21 cellular contexts compared by ENCODE assay signal in the genomic region with DNA sequence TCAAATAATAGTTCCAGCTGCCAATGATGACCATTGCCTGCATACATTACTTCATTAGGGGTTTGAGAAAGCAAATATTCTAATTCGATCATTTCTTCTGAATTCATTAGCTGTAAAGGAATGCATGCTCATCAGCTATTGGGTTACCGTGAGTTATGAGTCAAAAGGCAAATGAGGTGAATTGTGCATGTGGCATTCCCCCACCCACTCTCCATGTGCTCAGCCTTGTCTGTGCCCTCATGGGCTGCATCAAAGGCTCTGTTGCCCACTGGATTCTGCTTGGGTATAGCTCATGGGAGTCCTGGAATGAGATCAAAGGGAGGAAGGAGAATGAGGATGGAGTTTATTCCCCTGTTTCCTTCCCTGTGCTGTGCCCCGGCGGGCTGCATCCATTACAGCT.
DNase-seq lines count a peak whose midpoint lies in the region; ATAC-seq and TF ChIP-seq lines count a peak whose summit lies in the region.
"Had no signal": no experiment of that assay in that cellular context is flagged by ENCODE, and none has a peak within 500 bp of the region (broad histone marks: within the 10 kb centered on the region; RNA-seq: fewer than 3 reads in every experiment).

No MANE protein-coding gene starts in this region.

- no peak overlapping the region for H3K4me3 ChIP-seq in Karpas-422 (ENCODE audit: low read length)
- H3K4me3 ChIP-seq: breast epithelium, coronary artery, SJSA1 had no signal

- H3K9me3 Mint-ChIP-seq in activated CD8-positive, alpha-beta T cell treated with anti-CD3 and anti-CD28 coated beads for 36 hours, result no peaks in the 10 kb centered on the region
- peaks cover 3% of the 10 kb centered on the region for H3K9me3 Mint-ChIP-seq in activated CD8-positive, alpha-beta T cell treated with anti-CD3 and anti-CD28 coated beads, Interleukin-2, amount 10 ng/mL, durations not matched to agents 7 days and 5 days (ENCODE audit: insufficient read depth)
- no peaks in the 10 kb centered on the region for H3K9me3 Mint-ChIP-seq in activated T-helper 17 cell treated with anti-CD3 and anti-CD28 coated beads, Interleukin-2, amount 50 U/mL, for 72 hours
- H3K9me3 Mint-ChIP-seq in natural killer cell treated with Interleukin-12 subunit alpha and Interleukin-12 subunit beta and Interleukin-15 and Interleukin-18, amount 100 ng/mL, for 72 hours, result no peaks in the 10 kb centered on the region
- H3K9me3 Mint-ChIP-seq: endodermal cell had no signal

- peak; percentile 70 for DNase-seq in activated CD8-positive, alpha-beta T cell treated with anti-CD3 and anti-CD28 coated beads for 36 hours
- DNase-seq in activated CD8-positive, alpha-beta T cell treated with anti-CD3 and anti-CD28 coated beads, Interleukin-2, amount 10 ng/mL, durations not matched to agents 7 days and 5 days, result no peak
- peak; percentile 24 for DNase-seq in stimulated activated CD4-positive, alpha-beta T cell treated with anti-CD3 and anti-CD28 coated beads, Interleukin-2, amount 100 ng/mL, for 4 hours (ENCODE audit: low read depth)
- peak; percentile 5 to 12 for DNase-seq in stimulated activated CD8-positive, alpha-beta memory T cell treated with anti-CD3 and anti-CD28 coated beads, Interleukin-7, amount 100 ng/mL, for 48 hours (ENCODE audit: extremely low read depth in 1 of 2, low read depth in 1 of 2)
- DNase-seq in Karpas-422 (no peak), Ammon's horn (ENCODE audit: low spot score) (no peak)
- DNase-seq in natural killer cell treated with Interleukin-12 subunit alpha and Interleukin-12 subunit beta and Interleukin-15 and Interleukin-18, amount 100 ng/mL, for 72 hours (ENCODE audit: low spot score), result no peak
- DNase-seq: C1 segment of cervical spinal cord, EL, endodermal cell, NCI-H1105 treated with DMSO at 0.1 percent for 48 hours, NCI-H2081 treated with DMSO at 0.1 percent for 48 hours, NCI-H446, occipital lobe, retina had no signal

- no peak overlapping the region for H3K27ac Mint-ChIP-seq in activated CD8-positive, alpha-beta T cell treated with anti-CD3 and anti-CD28 coated beads for 36 hours
- H3K27ac Mint-ChIP-seq in activated CD8-positive, alpha-beta T cell treated with anti-CD3 and anti-CD28 coated beads, Interleukin-2, amount 10 ng/mL, durations not matched to agents 7 days and 5 days, result no peak overlapping the region
- H3K27ac Mint-ChIP-seq in activated T-helper 17 cell treated with anti-CD3 and anti-CD28 coated beads, Interleukin-2, amount 50 U/mL, for 72 hours, result no peak overlapping the region
- no peak overlapping the region for H3K27ac Mint-ChIP-seq in natural killer cell treated with Interleukin-12 subunit alpha and Interleukin-12 subunit beta and Interleukin-15 and Interleukin-18, amount 100 ng/mL, for 72 hours
- H3K27ac Mint-ChIP-seq: endodermal cell had no signal

- peaks cover 10% of the 10 kb centered on the region for H3K4me1 Mint-ChIP-seq in activated CD8-positive, alpha-beta T cell treated with anti-CD3 and anti-CD28 coated beads for 36 hours (ENCODE audit: low read depth)
- H3K4me1 Mint-ChIP-seq in activated CD8-positive, alpha-beta T cell treated with anti-CD3 and anti-CD28 coated beads, Interleukin-2, amount 10 ng/mL, durations not matched to agents 7 days and 5 days (ENCODE audit: low read depth), result no peaks in the 10 kb centered on the region
- no peaks in the 10 kb centered on the region for H3K4me1 Mint-ChIP-seq in activated T-helper 17 cell treated with anti-CD3 and anti-CD28 coated beads, Interleukin-2, amount 50 U/mL, for 72 hours
- H3K4me1 Mint-ChIP-seq in natural killer cell treated with Interleukin-12 subunit alpha and Interleukin-12 subunit beta and Interleukin-15 and Interleukin-18, amount 100 ng/mL, for 72 hours (ENCODE audit: low read depth in 2 of 2), result no peaks in the 10 kb centered on the region
- H3K4me1 Mint-ChIP-seq: endodermal cell had no signal

- H3K27me3 Mint-ChIP-seq in activated CD8-positive, alpha-beta T cell treated with anti-CD3 and anti-CD28 coated beads for 36 hours, result peaks cover 23% of the 10 kb centered on the region
- peaks cover 2% of the 10 kb centered on the region for H3K27me3 Mint-ChIP-seq in activated CD8-positive, alpha-beta T cell treated with anti-CD3 and anti-CD28 coated beads, Interleukin-2, amount 10 ng/mL, durations not matched to agents 7 days and 5 days (ENCODE audit: low read depth)
- peaks cover 33% of the 10 kb centered on the region for H3K27me3 Mint-ChIP-seq in activated T-helper 17 cell treated with anti-CD3 and anti-CD28 coated beads, Interleukin-2, amount 50 U/mL, for 72 hours
- H3K27me3 Mint-ChIP-seq in natural killer cell treated with Interleukin-12 subunit alpha and Interleukin-12 subunit beta and Interleukin-15 and Interleukin-18, amount 100 ng/mL, for 72 hours, result peaks cover 13 to 19% of the 10 kb centered on the region in 2 donors

- H2AFZ ChIP-seq in Karpas-422 (ENCODE audit: low read length), result no peak overlapping the region

- no peaks in the 10 kb centered on the region for H3K36me3 Mint-ChIP-seq in activated CD8-positive, alpha-beta T cell treated with anti-CD3 and anti-CD28 coated beads for 36 hours (ENCODE audit: low read depth)
- no peaks in the 10 kb centered on the region for H3K36me3 Mint-ChIP-seq in activated CD8-positive, alpha-beta T cell treated with anti-CD3 and anti-CD28 coated beads, Interleukin-2, amount 10 ng/mL, durations not matched to agents 7 days and 5 days (ENCODE audit: low read depth)
- no peaks in the 10 kb centered on the region for H3K36me3 Mint-ChIP-seq in activated T-helper 17 cell treated with anti-CD3 and anti-CD28 coated beads, Interleukin-2, amount 50 U/mL, for 72 hours (ENCODE audit: low read depth)
- H3K36me3 Mint-ChIP-seq in natural killer cell treated with Interleukin-12 subunit alpha and Interleukin-12 subunit beta and Interleukin-15 and Interleukin-18, amount 100 ng/mL, for 72 hours, result no peaks in the 10 kb centered on the region

- H3K27ac ChIP-seq in Karpas-422 (ENCODE audit: low read length), result no peak overlapping the region
- H3K27ac ChIP-seq: breast epithelium, coronary artery, SJSA1, VCaP had no signal

- H3K36me3 ChIP-seq in Karpas-422 (ENCODE audit: insufficient read depth, low read length), result no peaks in the 10 kb centered on the region
- H3K36me3 ChIP-seq: breast epithelium, SJSA1 had no signal

- no peaks in the 10 kb centered on the region for H3K4me1 ChIP-seq in Karpas-422 (ENCODE audit: low read length)
- H3K4me1 ChIP-seq: breast epithelium had no signal

- H3K79me2 ChIP-seq in Karpas-422 (ENCODE audit: low read length), result no peaks in the 10 kb centered on the region

- no peaks in the 10 kb centered on the region for H3K27me3 ChIP-seq in Karpas-422 (ENCODE audit: low read length)
- H3K27me3 ChIP-seq: breast epithelium, SJSA1 had no signal

- CTCF ChIA-PET in activated CD8-positive, alpha-beta T cell treated with anti-CD3 and anti-CD28 coated beads for 36 hours (lab: Charles Lee), result interaction anchor here (1.2 kb wide), 1 partner anchor 46 kb away, joined by 5 read pairs; no protein-coding TSS in a partner anchor
- CTCF ChIA-PET in activated CD8-positive, alpha-beta T cell treated with anti-CD3 and anti-CD28 coated beads, Interleukin-2, amount 10 ng/mL, durations not matched to agents 7 days and 5 days (lab: Charles Lee), result no interaction called here

- H3K4me3 Mint-ChIP-seq in activated CD8-positive, alpha-beta T cell treated with anti-CD3 and anti-CD28 coated beads for 36 hours, result no peak overlapping the region
- H3K4me3 Mint-ChIP-seq in activated CD8-positive, alpha-beta T cell treated with anti-CD3 and anti-CD28 coated beads, Interleukin-2, amount 10 ng/mL, durations not matched to agents 7 days and 5 days, result no peak overlapping the region
- H3K4me3 Mint-ChIP-seq in activated T-helper 17 cell treated with anti-CD3 and anti-CD28 coated beads, Interleukin-2, amount 50 U/mL, for 72 hours, result no peak overlapping the region
- H3K4me3 Mint-ChIP-seq in natural killer cell treated with Interleukin-12 subunit alpha and Interleukin-12 subunit beta and Interleukin-15 and Interleukin-18, amount 100 ng/mL, for 72 hours, result no peak overlapping the region
- H3K4me3 Mint-ChIP-seq: endodermal cell had no signal

- intact Hi-C loops in activated CD8-positive, alpha-beta T cell treated with anti-CD3 and anti-CD28 coated beads for 36 hours (cut with micrococcal nuclease), result no loop called here

- H3K4me2 ChIP-seq in Karpas-422 (ENCODE audit: low read depth, low read length, poor library complexity, severe bottlenecking), result no peak overlapping the region

- ATAC-seq in activated CD8-positive, alpha-beta T cell treated with anti-CD3 and anti-CD28 coated beads for 36 hours, result peak; percentile 42
- no peak for ATAC-seq in activated CD8-positive, alpha-beta T cell treated with anti-CD3 and anti-CD28 coated beads, Interleukin-2, amount 10 ng/mL, durations not matched to agents 7 days and 5 days
- peak; percentile 81 for ATAC-seq in activated T-helper 17 cell treated with anti-CD3 and anti-CD28 coated beads, Interleukin-2, amount 50 U/mL, for 72 hours (replicated peaks)
- no peak for ATAC-seq in natural killer cell treated with Interleukin-12 subunit alpha and Interleukin-12 subunit beta and Interleukin-15 and Interleukin-18, amount 100 ng/mL, for 72 hours
- ATAC-seq: HCT116 had no signal

- no peaks in the 10 kb centered on the region for H3K9me3 ChIP-seq in Karpas-422 (ENCODE audit: low read length)
- H3K9me3 ChIP-seq: breast epithelium, SJSA1 had no signal

- no peaks in the 10 kb centered on the region for H3K9me2 ChIP-seq in Karpas-422 (replicated peaks; ENCODE audit: insufficient read depth, low read length)

- no peak for TF ChIP-seq CTCF in activated CD8-positive, alpha-beta T cell treated with anti-CD3 and anti-CD28 coated beads for 36 hours (IDR thresholded peaks at IDR 0.05)

- no peak overlapping the region for H3K9ac ChIP-seq in Karpas-422 (ENCODE audit: low read length)

- H4K20me1 ChIP-seq in Karpas-422 (ENCODE audit: insufficient read depth, low read depth, low read length), result no peaks in the 10 kb centered on the region

- POLR2A ChIA-PET in activated CD8-positive, alpha-beta T cell treated with anti-CD3 and anti-CD28 coated beads for 36 hours (lab: Charles Lee), result no interaction called here
- POLR2A ChIA-PET in activated CD8-positive, alpha-beta T cell treated with anti-CD3 and anti-CD28 coated beads, Interleukin-2, amount 10 ng/mL, durations not matched to agents 7 days and 5 days (lab: Charles Lee), result no interaction called here

Comparison
In these comparisons a context has a peak if more than half of its experiments do, and no peak if none do; other contexts are left out.
1. ATAC-seq: peak in activated CD8-positive, alpha-beta T cell treated with anti-CD3 and anti-CD28 coated beads for 36 hours (single experiment) and activated T-helper 17 cell treated with anti-CD3 and anti-CD28 coated beads, Interleukin-2, amount 50 U/mL, for 72 hours (single experiment); none in activated CD8-positive, alpha-beta T cell treated with anti-CD3 and anti-CD28 coated beads, Interleukin-2, amount 10 ng/mL, durations not matched to agents 7 days and 5 days (single experiment) and natural killer cell treated with Interleukin-12 subunit alpha and Interleukin-12 subunit beta and Interleukin-15 and Interleukin-18, amount 100 ng/mL, for 72 hours (0 of 2).
2. DNase-seq: peak in activated CD8-positive, alpha-beta T cell treated with anti-CD3 and anti-CD28 coated beads for 36 hours (single experiment), stimulated activated CD4-positive, alpha-beta T cell treated with anti-CD3 and anti-CD28 coated beads, Interleukin-2, amount 100 ng/mL, for 4 hours (single experiment) and stimulated activated CD8-positive, alpha-beta memory T cell treated with anti-CD3 and anti-CD28 coated beads, Interleukin-7, amount 100 ng/mL, for 48 hours (2 of 2); none in activated CD8-positive, alpha-beta T cell treated with anti-CD3 and anti-CD28 coated beads, Interleukin-2, amount 10 ng/mL, durations not matched to agents 7 days and 5 days (single experiment), Karpas-422 (single experiment), Ammon's horn (single experiment) and natural killer cell treated with Interleukin-12 subunit alpha and Interleukin-12 subunit beta and Interleukin-15 and Interleukin-18, amount 100 ng/mL, for 72 hours (single experiment).